ENCODE assay signal across 19 cellular contexts in the genomic region with DNA sequence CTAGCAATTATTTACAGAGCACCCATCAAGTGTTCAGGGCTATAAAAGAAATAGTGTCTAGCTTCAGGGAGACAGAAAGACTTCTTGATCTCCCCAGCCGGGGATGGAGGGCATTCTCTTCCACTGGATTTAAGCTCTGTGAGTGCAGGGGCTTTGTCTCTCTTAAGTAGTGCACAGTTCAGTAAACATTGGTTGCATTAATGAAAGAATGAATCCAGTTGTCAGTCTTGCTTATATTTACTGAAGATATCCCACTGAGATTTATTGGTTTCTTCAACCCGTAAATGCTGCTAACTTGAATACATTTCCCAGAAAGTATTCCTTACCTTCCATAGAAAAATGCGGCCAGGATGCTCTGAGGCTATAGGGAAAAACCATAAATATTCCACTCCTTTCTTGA.
"Had no signal": no experiment of that assay in that cellular context is flagged by ENCODE, and none has a peak within 500 bp of the region (broad histone marks: within the 10 kb centered on the region; RNA-seq: fewer than 3 reads in every experiment).

No MANE protein-coding gene starts in this region.

- H3K27me3 ChIP-seq: colonic mucosa, hepatocyte, right atrium auricular region, sigmoid colon, stomach, transverse colon had no signal

- FAIRE-seq: islet of Langerhans had no signal

- H3K4me1 ChIP-seq: colonic mucosa had no signal

- H3K4me2 ChIP-seq: hepatocyte had no signal

- H3K4me3 ChIP-seq: colonic mucosa, hepatocyte, right atrium auricular region, sigmoid colon, skin epidermis, stomach, thoracic aorta, transverse colon had no signal

- H3K9me3 ChIP-seq: colonic mucosa, right atrium auricular region, sigmoid colon, stomach, thoracic aorta, transverse colon had no signal

- H3K36me3 ChIP-seq: colonic mucosa, right atrium auricular region, sigmoid colon, stomach, thoracic aorta, transverse colon had no signal

- DNase-seq: colonic mucosa; dermis blood vessel endothelial cell; foreskin melanocyte; head of caudate nucleus; kidney glomerular epithelial cell; mammary epithelial cell; naive thymus-derived CD8-positive, alpha-beta T cell; posterior cingulate gyrus; sigmoid colon; stimulated activated CD4-positive, alpha-beta T cell treated with anti-CD3 and anti-CD28 coated beads, Interleukin-12 subunit alpha, Interleukin-12 subunit beta, amount 100 ng/mL, for 4 hours; stimulated activated naive CD4-positive, alpha-beta T cell; stomach; substantia nigra; transverse colon had no signal

- H3K27ac ChIP-seq: colonic mucosa, hepatocyte, right atrium auricular region, sigmoid colon, skin epidermis, stomach, thoracic aorta, transverse colon had no signal
